19 cellular contexts compared by ENCODE assay signal in the genomic region with DNA sequence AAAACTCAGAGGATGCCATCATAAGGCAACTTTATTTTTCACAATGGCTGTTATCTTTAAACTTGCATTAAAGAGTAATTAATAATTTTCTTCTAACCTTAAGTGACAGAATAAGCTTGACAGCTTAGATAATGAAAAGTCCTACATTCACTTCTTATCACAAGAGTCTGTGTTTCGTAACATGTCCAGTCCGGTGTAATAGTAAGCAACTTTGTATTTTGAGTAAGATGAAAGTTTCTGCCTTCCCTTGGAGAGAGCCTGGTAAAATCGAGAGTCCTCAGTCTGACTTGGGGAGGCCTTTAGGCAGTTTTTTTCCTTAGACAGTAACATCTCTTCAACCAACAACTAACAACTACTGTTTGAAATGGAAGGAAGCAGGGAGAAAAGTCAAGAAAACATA.
DNase-seq lines count a peak whose midpoint lies in the region; ATAC-seq, FAIRE-seq and TF ChIP-seq lines count a peak whose summit lies in the region.
"Had no signal": no experiment of that assay in that cellular context is flagged by ENCODE, and none has a peak within 500 bp of the region (broad histone marks: within the 10 kb centered on the region; RNA-seq: fewer than 3 reads in every experiment).

No MANE protein-coding gene starts in this region.

- H3K4me2 ChIP-seq in astrocyte (ENCODE audit: low read length) (no peak overlapping the region), hepatocyte (peak overlapping the region; percentile 7)
- H3K4me2 ChIP-seq: GM23338 had no signal

- H3K4me1 ChIP-seq in astrocyte (ENCODE audit: insufficient read depth, low read length), result no peaks in the 10 kb centered on the region
- H3K4me1 ChIP-seq in hepatocyte (ENCODE audit: insufficient read depth), result no peaks in the 10 kb centered on the region

- no peaks in the 10 kb centered on the region for H3K27me3 Mint-ChIP-seq in astrocyte (ENCODE audit: low read depth, unreplicated experiment)
- H3K27me3 Mint-ChIP-seq in progenitor cell of endocrine pancreas, result no peaks in the 10 kb centered on the region
- H3K27me3 Mint-ChIP-seq: CD4-positive, alpha-beta memory T cell had no signal

- H2AFZ ChIP-seq in astrocyte (ENCODE audit: low read depth, low read length), result no peak overlapping the region
- no peak overlapping the region for H2AFZ ChIP-seq in hepatocyte
- H2AFZ ChIP-seq: GM23338 had no signal

- H3K36me3 Mint-ChIP-seq in astrocyte (ENCODE audit: low read depth, unreplicated experiment) (no peaks in the 10 kb centered on the region), progenitor cell of endocrine pancreas (ENCODE audit: insufficient read depth) (no peaks in the 10 kb centered on the region)
- H3K36me3 Mint-ChIP-seq: CD4-positive, alpha-beta memory T cell had no signal

- H4K20me1 ChIP-seq in astrocyte (ENCODE audit: insufficient read depth, low read length) (no peaks in the 10 kb centered on the region), hepatocyte (ENCODE audit: insufficient read depth, poor library complexity, severe bottlenecking) (no peaks in the 10 kb centered on the region)

- no peak overlapping the region for H3K4me3 ChIP-seq in astrocyte (ENCODE audit: insufficient read depth, low read depth, low read length)
- no peak overlapping the region for H3K4me3 ChIP-seq in hepatocyte
- H3K4me3 ChIP-seq: GM23338 had no signal

- H3K27ac Mint-ChIP-seq in astrocyte (ENCODE audit: unreplicated experiment), result no peak overlapping the region
- peak overlapping the region; percentile 12 for H3K27ac Mint-ChIP-seq in progenitor cell of endocrine pancreas
- H3K27ac Mint-ChIP-seq: CD4-positive, alpha-beta memory T cell; GM23338; H9 had no signal

- FAIRE-seq in astrocyte (lab: Jason Lieb, UNC), result no peak
- FAIRE-seq: GM12891, GM18507 had no signal

- ATAC-seq in GM21717 (IDR thresholded peaks at IDR 0.05; ENCODE audit: unreplicated experiment), result no peak
- ATAC-seq in GM21619 (IDR thresholded peaks at IDR 0.05; ENCODE audit: unreplicated experiment), result no peak
- ATAC-seq: GM23338, HCT116 had no signal

- H3K79me2 ChIP-seq in astrocyte (ENCODE audit: insufficient read depth, low read length) (no peaks in the 10 kb centered on the region), hepatocyte (no peaks in the 10 kb centered on the region)

- H3K9me3 Mint-ChIP-seq in astrocyte (ENCODE audit: unreplicated experiment), result no peaks in the 10 kb centered on the region
- no peaks in the 10 kb centered on the region for H3K9me3 Mint-ChIP-seq in progenitor cell of endocrine pancreas (ENCODE audit: low read depth)
- H3K9me3 Mint-ChIP-seq: CD4-positive, alpha-beta memory T cell; GM23338; H9 had no signal

- H3K4me1 Mint-ChIP-seq in astrocyte (ENCODE audit: low read depth, unreplicated experiment) (no peaks in the 10 kb centered on the region), progenitor cell of endocrine pancreas (ENCODE audit: low read depth) (peaks cover 26% of the 10 kb centered on the region)
- H3K4me1 Mint-ChIP-seq: CD4-positive, alpha-beta memory T cell had no signal

- no peaks in the 10 kb centered on the region for H3K27me3 ChIP-seq in astrocyte (ENCODE audit: insufficient read depth, low read length)
- no peaks in the 10 kb centered on the region for H3K27me3 ChIP-seq in hepatocyte

- no peaks in the 10 kb centered on the region for H3K9me2 ChIP-seq in hepatocyte (replicated peaks; ENCODE audit: insufficient read depth)

- peak; percentile 41 for DNase-seq in OCI-M1 (lab: John Stamatoyannopoulos, UW)
- DNase-seq in astrocyte (ENCODE audit: low read depth), result peak; percentile 3
- no peak for DNase-seq in hepatocyte (ENCODE audit: low spot score)
- no peak for DNase-seq in progenitor cell of endocrine pancreas (ENCODE audit: low spot score, unreplicated experiment)
- DNase-seq in pons (ENCODE audit: low spot score), result no peak
- DNase-seq: C1 segment of cervical spinal cord; Calu3; CD4-positive, alpha-beta memory T cell; COR-L47; DMS53; DMS79 treated with DMSO at 0.1 percent for 48 hours; GF-D8; H9 had no signal

- no peak overlapping the region for H3K9ac ChIP-seq in astrocyte (ENCODE audit: low read length)

- H3K36me3 ChIP-seq in astrocyte (ENCODE audit: insufficient read depth, low read length) (no peaks in the 10 kb centered on the region), hepatocyte (replicated peaks; ENCODE audit: insufficient read depth, low read depth) (no peaks in the 10 kb centered on the region)

- no peak overlapping the region for H3K4me3 Mint-ChIP-seq in astrocyte (ENCODE audit: unreplicated experiment)
- H3K4me3 Mint-ChIP-seq in progenitor cell of endocrine pancreas (ENCODE audit: low read depth), result no peak overlapping the region
- H3K4me3 Mint-ChIP-seq: CD4-positive, alpha-beta memory T cell; GM23338; H9 had no signal

- no peak for TF ChIP-seq CTCF in astrocyte (IDR thresholded peaks at IDR 0.05; ENCODE audit: insufficient read depth, low read depth, low read length)
- TF ChIP-seq CTCF in hepatocyte (IDR thresholded peaks at IDR 0.05; ENCODE audit: poor library complexity), result no peak
- TF ChIP-seq CTCF in progenitor cell of endocrine pancreas (IDR thresholded peaks at IDR 0.05; ENCODE audit: unreplicated experiment), result no peak

- H3K27ac ChIP-seq in astrocyte (ENCODE audit: low read depth, low read length), result no peak overlapping the region
- no peak overlapping the region for H3K27ac ChIP-seq in hepatocyte

- H3K9me3 ChIP-seq in astrocyte (ENCODE audit: insufficient read depth, low read depth, low read length), result no peaks in the 10 kb centered on the region
- H3K9me3 ChIP-seq in hepatocyte (ENCODE audit: low read depth), result no peaks in the 10 kb centered on the region

- 32% methylated on average over 3 of the region's 3 CpGs for WGBS in hepatocyte (ENCODE audit: low lambda C conversion rate, missing lambda C conversion rate)

Comparison
In these comparisons a context has a peak if more than half of its experiments do, and no peak if none do; other contexts are left out.
1. DNase-seq: peak in OCI-M1 (single experiment) and astrocyte (single experiment); none in hepatocyte (single experiment), progenitor cell of endocrine pancreas (single experiment) and pons (single experiment).